In genomic region chr12:27424631-27425230, GRCh38 we compare ENCODE assay signal across 7 cellular contexts.
DNase-seq lines count a peak whose midpoint lies in the region; TF ChIP-seq lines count a peak whose summit lies in the region.

No MANE protein-coding gene starts in this region.

- no peak overlapping the region for H3K4me3 Mint-ChIP-seq in activated T-cell treated with anti-CD3 and anti-CD28 coated beads, Interleukin-2, amount 50 U/mL, for 24 hours

- no peaks in the 10 kb centered on the region for H3K9me3 ChIP-seq in tibial artery

- no peak overlapping the region for H3K27ac ChIP-seq in tibial artery

- no peaks in the 10 kb centered on the region for H3K36me3 Mint-ChIP-seq in activated T-cell treated with anti-CD3 and anti-CD28 coated beads, Interleukin-2, amount 50 U/mL, for 24 hours (ENCODE audit: low read depth)

- no peaks in the 10 kb centered on the region for H3K27me3 Mint-ChIP-seq in activated T-cell treated with anti-CD3 and anti-CD28 coated beads, Interleukin-2, amount 50 U/mL, for 24 hours

- H3K4me1 Mint-ChIP-seq in activated T-cell treated with anti-CD3 and anti-CD28 coated beads, Interleukin-2, amount 50 U/mL, for 24 hours (ENCODE audit: low read depth) = no peaks in the 10 kb centered on the region

- H3K36me3 ChIP-seq in tibial artery = no peaks in the 10 kb centered on the region

- peaks cover 0 to 2% (median 0%) of the 10 kb centered on the region in 4 donors for H3K4me1 ChIP-seq in tibial artery

- no peaks in the 10 kb centered on the region for H3K27me3 ChIP-seq in tibial artery

- H3K4me3 ChIP-seq in astrocyte of the cerebellum (ENCODE audit: low read depth, low read length) (no peak overlapping the region), tibial artery (no peak overlapping the region)

- intact Hi-C loops in tibial artery (cut with DNase I; ENCODE audit: low total_unique reads) = loop anchor here (5.0 kb wide), 1 partner anchor 228 kb away; no protein-coding TSS in a partner anchor

- in situ Hi-C loops in astrocyte of the cerebellum (cut with HindIII; ENCODE audit: low sequenced_read_pairs) = no loop called here

- DNase-seq in GM04503 (ENCODE audit: low read depth) (peak; percentile 28), LoVo (ENCODE audit: low spot score) (peak; percentile 68), astrocyte of the cerebellum (ENCODE audit: low read depth) (peak; percentile 57), inferior parietal cortex (ENCODE audit: extremely low spot score) (peak; percentile 65), tibial artery (no peak), COLO668 (lab: John Stamatoyannopoulos, UW; ENCODE audit: unreplicated experiment) (no peak)
- no peak for DNase-seq in activated T-cell treated with anti-CD3 and anti-CD28 coated beads, Interleukin-2, amount 50 U/mL, for 24 hours

- no peak overlapping the region for H3K27ac Mint-ChIP-seq in activated T-cell treated with anti-CD3 and anti-CD28 coated beads, Interleukin-2, amount 50 U/mL, for 24 hours

- TF ChIP-seq CTCF in astrocyte of the cerebellum (IDR thresholded peaks at IDR 0.05; ENCODE audit: low read depth, low read length, missing control alignments) = peak; percentile 65
- peak; percentile 48 to 68 for TF ChIP-seq CTCF in tibial artery (IDR thresholded peaks at IDR 0.05)

- no peaks in the 10 kb centered on the region for H3K9me3 Mint-ChIP-seq in activated T-cell treated with anti-CD3 and anti-CD28 coated beads, Interleukin-2, amount 50 U/mL, for 24 hours

Comparison
In these comparisons a context has a peak if more than half of its experiments do, and no peak if none do; other contexts are left out.
1. DNase-seq: peak in GM04503 (single experiment), LoVo (single experiment), astrocyte of the cerebellum (single experiment) and inferior parietal cortex (single experiment); none in tibial artery (0 of 2), COLO668 (single experiment) and activated T-cell treated with anti-CD3 and anti-CD28 coated beads, Interleukin-2, amount 50 U/mL, for 24 hours (single experiment).